Comparison of ENCODE assay signal across 22 cellular contexts in the genomic region with DNA sequence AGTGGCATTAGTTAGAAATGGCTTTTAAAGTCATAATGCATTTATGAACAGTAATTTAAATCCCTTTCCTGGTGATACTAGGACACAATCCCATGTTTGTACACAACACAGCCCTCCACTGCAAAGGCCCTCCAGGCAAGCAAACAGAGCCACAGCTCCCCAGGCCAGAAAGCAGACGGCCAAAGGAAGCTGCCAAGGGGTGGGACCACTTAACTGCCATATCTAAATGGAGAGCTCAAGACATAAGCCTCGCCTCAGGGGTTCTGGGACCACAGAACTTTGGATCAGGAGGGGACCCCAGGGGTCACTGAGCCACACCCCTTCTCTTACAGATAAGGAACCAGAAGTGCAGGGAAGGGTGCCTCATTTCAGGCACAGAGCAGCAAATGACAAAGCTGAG.
DNase-seq lines count a peak whose midpoint lies in the region; ATAC-seq, FAIRE-seq and TF ChIP-seq lines count a peak whose summit lies in the region.
"Had no signal": no experiment of that assay in that cellular context is flagged by ENCODE, and none has a peak within 500 bp of the region (broad histone marks: within the 10 kb centered on the region; RNA-seq: fewer than 3 reads in every experiment).

No MANE protein-coding gene starts in this region.

- no peak overlapping the region for H3K4me2 ChIP-seq in K562 (ENCODE audit: insufficient read depth, low read length)
- H3K4me2 ChIP-seq: KMS-11 had no signal

- no TSS peak for BruUV-seq in K562 (replicated peaks; lab: Mats Ljungman, UMichigan)

- no peak overlapping the region for H2AFZ ChIP-seq in K562 (ENCODE audit: low read depth, low read length)

- H3K4me1 ChIP-seq in BE2C (peaks cover 16% of the 10 kb centered on the region), K562 (replicated peaks in 1 of 2; ENCODE audit: control insufficient read depth in 2 of 2, insufficient read depth in 2 of 2, low read length in 2 of 2) (no peaks in the 10 kb centered on the region)
- H3K4me1 ChIP-seq: Caco-2 had no signal

- peak; percentile 42 for FAIRE-seq in K562 (lab: Jason Lieb, UNC)
- FAIRE-seq: A204.1 had no signal

- H3K36me3 ChIP-seq in BE2C: no peaks in the 10 kb centered on the region
- H3K36me3 ChIP-seq in K562 (ENCODE audit: control insufficient read depth, insufficient read depth, low read length): no peaks in the 10 kb centered on the region

- no peak for TF ChIP-seq RAD21 in K562 (CRISPR knock-in tag; conservative IDR thresholded peaks at IDR 0.05 in 1 of 2, IDR thresholded peaks at IDR 0.05 in 1 of 2)

- no peaks in the 10 kb centered on the region for H3K27me3 ChIP-seq in BE2C
- peaks cover 0 to 5% of the 10 kb centered on the region in 2 experiments; a peak in 2 of 5 replicates for H3K27me3 ChIP-seq in K562 (ENCODE audit: control insufficient read depth in 2 of 2, insufficient read depth in 2 of 2, low read length in 2 of 2)

- H3K4me3 ChIP-seq in BE2C (ENCODE audit: low read depth, low read length): no peak overlapping the region
- no peak overlapping the region for H3K4me3 ChIP-seq in K562

- no peak for TF ChIP-seq POLR2A in K562 (conservative IDR thresholded peaks at IDR 0.05)

- TF ChIP-seq EP300 in K562 (IDR thresholded peaks at IDR 0.05; ENCODE audit: low read length): no peak

- intact Hi-C loops in K562 (cut with micrococcal nuclease): loop anchor here (10.0 kb wide), 1 partner anchor 191 kb away; a partner anchor contains a TSS

- WGBS in K562 (ENCODE audit: insufficient coverage, low coverage, missing lambda C conversion rate): 0% methylated on average over 2 of the region's 2 CpGs

- CTCF ChIA-PET in K562 (lab: Yijun Ruan, JAX; ENCODE audit: low intra/inter-chr PET ratio): no interaction called here

- no peaks in the 10 kb centered on the region for H4K20me1 ChIP-seq in K562 (replicated peaks; ENCODE audit: control insufficient read depth, insufficient read depth, low read length)

- H3K27ac ChIP-seq in K562 (ENCODE audit: extremely low read depth, low read depth, low read length): no peak overlapping the region
- H3K27ac ChIP-seq: KMS-11 had no signal

- no peak for TF ChIP-seq CTCF in BE2C (IDR thresholded peaks at IDR 0.05; ENCODE audit: low read depth, low read length)
- TF ChIP-seq CTCF in K562 (IDR thresholded peaks at IDR 0.05 in 2 of 3, conservative IDR thresholded peaks at IDR 0.05 in 1 of 3; ENCODE audit: insufficient read depth in 2 of 3, low read depth in 1 of 3, low read length in 3 of 3): no peak

- in situ Hi-C loops in K562 (cut with MboI): no loop called here

- H3K9ac ChIP-seq in K562 (ENCODE audit: insufficient read depth in 1 of 2, low read depth in 2 of 2, low read length in 2 of 2): no peak overlapping the region
- H3K9ac ChIP-seq: KMS-11 had no signal

- H3K9me3 ChIP-seq in BE2C: no peaks in the 10 kb centered on the region
- H3K9me3 ChIP-seq in K562 (replicated peaks; ENCODE audit: control insufficient read depth, insufficient read depth, low read depth, low read length): no peaks in the 10 kb centered on the region
- H3K9me3 ChIP-seq: Caco-2 had no signal

- H3K79me2 ChIP-seq in K562 (ENCODE audit: control insufficient read depth, insufficient read depth, low read length): no peaks in the 10 kb centered on the region

- no peak for ATAC-seq in K562
- no peak for ATAC-seq in HG03159 (IDR thresholded peaks at IDR 0.05; ENCODE audit: unreplicated experiment)
- ATAC-seq in HG03196 (IDR thresholded peaks at IDR 0.05; ENCODE audit: unreplicated experiment): no peak
- ATAC-seq: CD8-positive, alpha-beta T cell had no signal

- peak; percentile 78 for DNase-seq in BE2C
- peak; percentile 8 for DNase-seq in ELF-1 (ENCODE audit: low read depth, low spot score)
- DNase-seq in NCI-H2029 (lab: John Stamatoyannopoulos, UW): peak; percentile 18
- no peak for DNase-seq in K562 (ENCODE audit: extremely low read depth in 1 of 4, low spot score in 3 of 4)
- no peak for DNase-seq in activated naive CD4-positive, alpha-beta T cell treated with anti-CD3 and anti-CD28 coated beads, Interleukin-2, amount 50 U/mL, for 16 hours
- no peak for DNase-seq in AG08395 (ENCODE audit: low spot score)
- DNase-seq: AML-193; Caco-2; CD8-positive, alpha-beta T cell; DMS79 treated with DMSO at 0.1 percent for 48 hours; H7; IMR-90; NCI-H1048; NCI-H1436; NCI-H187 treated with DMSO at 0.1 percent for 48 hours; NCI-H748 treated with DMSO at 0.1 percent for 48 hours; Right ventricle myocardium superior; RPMI8226 had no signal

- POLR2A ChIA-PET in K562 (lab: Yijun Ruan, JAX): no interaction called here

- no peaks in the 10 kb centered on the region for H3K9me1 ChIP-seq in K562 (ENCODE audit: control insufficient read depth, insufficient read depth, low read length)

TF ChIP-seq in K562, 482 proteins besides CTCF, POLR2A, EP300 and RAD21 (continues in another document):
- TF ChIP-seq ZNF274 (IDR thresholded peaks at IDR 0.05; ENCODE audit: borderline replicate concordance, low read depth, low read length): no peak
- TF ChIP-seq, protein P1, sequence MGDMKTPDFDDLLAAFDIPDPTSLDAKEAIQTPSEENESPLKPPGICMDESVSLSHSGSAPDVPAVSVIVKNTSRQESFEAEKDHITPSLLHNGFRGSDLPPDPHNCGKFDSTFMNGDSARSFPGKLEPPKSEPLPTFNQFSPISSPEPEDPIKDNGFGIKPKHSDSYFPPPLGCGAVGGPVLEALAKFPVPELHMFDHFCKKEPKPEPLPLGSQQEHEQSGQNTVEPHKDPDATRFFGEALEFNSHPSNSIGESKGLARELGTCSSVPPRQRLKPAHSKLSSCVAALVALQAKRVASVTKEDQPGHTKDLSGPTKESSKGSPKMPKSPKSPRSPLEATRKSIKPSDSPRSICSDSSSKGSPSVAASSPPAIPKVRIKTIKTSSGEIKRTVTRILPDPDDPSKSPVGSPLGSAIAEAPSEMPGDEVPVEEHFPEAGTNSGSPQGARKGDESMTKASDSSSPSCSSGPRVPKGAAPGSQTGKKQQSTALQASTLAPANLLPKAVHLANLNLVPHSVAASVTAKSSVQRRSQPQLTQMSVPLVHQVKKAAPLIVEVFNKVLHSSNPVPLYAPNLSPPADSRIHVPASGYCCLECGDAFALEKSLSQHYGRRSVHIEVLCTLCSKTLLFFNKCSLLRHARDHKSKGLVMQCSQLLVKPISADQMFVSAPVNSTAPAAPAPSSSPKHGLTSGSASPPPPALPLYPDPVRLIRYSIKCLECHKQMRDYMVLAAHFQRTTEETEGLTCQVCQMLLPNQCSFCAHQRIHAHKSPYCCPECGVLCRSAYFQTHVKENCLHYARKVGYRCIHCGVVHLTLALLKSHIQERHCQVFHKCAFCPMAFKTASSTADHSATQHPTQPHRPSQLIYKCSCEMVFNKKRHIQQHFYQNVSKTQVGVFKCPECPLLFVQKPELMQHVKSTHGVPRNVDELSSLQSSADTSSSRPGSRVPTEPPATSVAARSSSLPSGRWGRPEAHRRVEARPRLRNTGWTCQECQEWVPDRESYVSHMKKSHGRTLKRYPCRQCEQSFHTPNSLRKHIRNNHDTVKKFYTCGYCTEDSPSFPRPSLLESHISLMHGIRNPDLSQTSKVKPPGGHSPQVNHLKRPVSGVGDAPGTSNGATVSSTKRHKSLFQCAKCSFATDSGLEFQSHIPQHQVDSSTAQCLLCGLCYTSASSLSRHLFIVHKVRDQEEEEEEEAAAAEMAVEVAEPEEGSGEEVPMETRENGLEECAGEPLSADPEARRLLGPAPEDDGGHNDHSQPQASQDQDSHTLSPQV (IDR thresholded peaks at IDR 0.05): no peak
- TF ChIP-seq, protein P2, sequence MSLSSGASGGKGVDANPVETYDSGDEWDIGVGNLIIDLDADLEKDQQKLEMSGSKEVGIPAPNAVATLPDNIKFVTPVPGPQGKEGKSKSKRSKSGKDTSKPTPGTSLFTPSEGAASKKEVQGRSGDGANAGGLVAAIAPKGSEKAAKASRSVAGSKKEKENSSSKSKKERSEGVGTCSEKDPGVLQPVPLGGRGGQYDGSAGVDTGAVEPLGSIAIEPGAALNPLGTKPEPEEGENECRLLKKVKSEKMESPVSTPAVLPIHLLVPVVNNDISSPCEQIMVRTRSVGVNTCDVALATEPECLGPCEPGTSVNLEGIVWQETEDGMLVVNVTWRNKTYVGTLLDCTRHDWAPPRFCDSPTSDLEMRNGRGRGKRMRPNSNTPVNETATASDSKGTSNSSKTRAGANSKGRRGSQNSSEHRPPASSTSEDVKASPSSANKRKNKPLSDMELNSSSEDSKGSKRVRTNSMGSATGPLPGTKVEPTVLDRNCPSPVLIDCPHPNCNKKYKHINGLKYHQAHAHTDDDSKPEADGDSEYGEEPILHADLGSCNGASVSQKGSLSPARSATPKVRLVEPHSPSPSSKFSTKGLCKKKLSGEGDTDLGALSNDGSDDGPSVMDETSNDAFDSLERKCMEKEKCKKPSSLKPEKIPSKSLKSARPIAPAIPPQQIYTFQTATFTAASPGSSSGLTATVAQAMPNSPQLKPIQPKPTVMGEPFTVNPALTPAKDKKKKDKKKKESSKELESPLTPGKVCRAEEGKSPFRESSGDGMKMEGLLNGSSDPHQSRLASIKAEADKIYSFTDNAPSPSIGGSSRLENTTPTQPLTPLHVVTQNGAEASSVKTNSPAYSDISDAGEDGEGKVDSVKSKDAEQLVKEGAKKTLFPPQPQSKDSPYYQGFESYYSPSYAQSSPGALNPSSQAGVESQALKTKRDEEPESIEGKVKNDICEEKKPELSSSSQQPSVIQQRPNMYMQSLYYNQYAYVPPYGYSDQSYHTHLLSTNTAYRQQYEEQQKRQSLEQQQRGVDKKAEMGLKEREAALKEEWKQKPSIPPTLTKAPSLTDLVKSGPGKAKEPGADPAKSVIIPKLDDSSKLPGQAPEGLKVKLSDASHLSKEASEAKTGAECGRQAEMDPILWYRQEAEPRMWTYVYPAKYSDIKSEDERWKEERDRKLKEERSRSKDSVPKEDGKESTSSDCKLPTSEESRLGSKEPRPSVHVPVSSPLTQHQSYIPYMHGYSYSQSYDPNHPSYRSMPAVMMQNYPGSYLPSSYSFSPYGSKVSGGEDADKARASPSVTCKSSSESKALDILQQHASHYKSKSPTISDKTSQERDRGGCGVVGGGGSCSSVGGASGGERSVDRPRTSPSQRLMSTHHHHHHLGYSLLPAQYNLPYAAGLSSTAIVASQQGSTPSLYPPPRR (CRISPR knock-in tag; IDR thresholded peaks at IDR 0.05; ENCODE audit: borderline replicate concordance): no peak

Comparison
In these comparisons a context has a peak if more than half of its experiments do, and no peak if none do; other contexts are left out.
1. DNase-seq: peak in BE2C (single experiment), ELF-1 (single experiment) and NCI-H2029 (single experiment); none in K562 (0 of 4), activated naive CD4-positive, alpha-beta T cell treated with anti-CD3 and anti-CD28 coated beads, Interleukin-2, amount 50 U/mL, for 16 hours (single experiment) and AG08395 (single experiment).